Comparison of ENCODE assay signal across 1 cellular context in the genomic region with DNA sequence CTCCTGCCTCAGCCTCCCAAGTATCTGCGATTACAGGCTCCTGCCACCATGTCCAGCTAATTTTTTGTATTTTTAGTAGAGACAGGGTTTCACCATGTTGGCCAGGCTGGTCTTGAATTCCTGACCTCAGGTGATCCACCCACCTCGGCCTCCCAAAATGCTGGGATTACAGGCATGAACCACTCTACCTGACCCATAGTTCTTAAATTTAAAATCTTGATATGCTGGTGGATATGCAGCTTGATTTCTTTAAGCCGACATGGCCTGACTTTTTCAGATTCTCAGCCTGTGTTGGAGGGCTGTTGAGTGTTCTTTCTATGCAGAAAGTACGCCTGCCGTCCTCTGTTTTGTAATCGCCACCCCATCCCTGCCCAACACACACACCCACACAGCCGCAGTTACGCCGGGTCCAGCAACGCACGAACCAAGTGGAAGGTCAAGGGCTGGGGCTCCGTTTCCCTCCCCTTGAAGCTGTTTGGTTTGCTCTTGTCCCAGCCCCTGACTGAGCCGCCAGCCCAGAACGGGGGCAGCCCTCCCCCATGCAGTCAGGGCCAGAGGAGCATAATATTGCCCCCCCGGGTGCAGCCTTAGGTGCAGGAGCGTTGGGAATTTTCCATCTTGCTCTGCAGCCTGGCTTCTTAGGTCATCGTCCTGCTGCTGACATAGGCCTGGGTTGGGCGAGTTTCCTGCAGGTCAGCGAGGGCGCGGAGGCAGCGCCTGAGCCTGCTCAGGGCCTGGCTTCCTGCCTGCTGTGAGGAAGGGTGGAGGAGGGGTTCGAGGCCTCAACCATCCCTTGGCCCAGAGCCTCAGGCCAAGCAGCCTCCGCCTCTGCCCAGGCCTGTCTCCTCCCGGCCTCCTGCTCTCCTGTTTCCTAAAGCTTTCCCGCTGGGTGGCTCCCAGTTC.
A peak's percentile ranks its signal among the peaks of the same experiment; 100 is the strongest.
TF ChIP-seq lines count a peak whose summit lies in the region.

No MANE protein-coding gene starts in this region.

TF ChIP-seq in HepG2, 621 proteins besides CTCF, POLR2A, EP300 and RAD21 (continued from another document and continues in another):
- TF ChIP-seq ZNF597 (CRISPR knock-in tag; IDR thresholded peaks at IDR 0.05) (no peak; the same call in 1 of the 2 replicates), BRD4 (CRISPR knock-in tag; IDR thresholded peaks at IDR 0.05) (peak; percentile 98), LBX2 (CRISPR knock-in tag; IDR thresholded peaks at IDR 0.05; ENCODE audit: borderline replicate concordance) (peak; percentile 94), NR3C1 (CRISPR knock-in tag; IDR thresholded peaks at IDR 0.05) (no peak), HOXA5 (CRISPR knock-in tag; IDR thresholded peaks at IDR 0.05) (peak; percentile 99), PLSCR1 (CRISPR knock-in tag; IDR thresholded peaks at IDR 0.05; ENCODE audit: borderline replicate concordance) (no peak), ZMYM2 (CRISPR knock-in tag; IDR thresholded peaks at IDR 0.05) (no peak), POGK (CRISPR knock-in tag; conservative IDR thresholded peaks at IDR 0.05) (no peak), BORCS8-MEF2B (CRISPR knock-in tag; IDR thresholded peaks at IDR 0.05) (peak; percentile 99), ATF1 (CRISPR knock-in tag; IDR thresholded peaks at IDR 0.05) (no peak), ONECUT2 (CRISPR knock-in tag; IDR thresholded peaks at IDR 0.05) (peak; percentile 72), ZXDC (CRISPR knock-in tag; IDR thresholded peaks at IDR 0.05) (no peak), CENPT (CRISPR knock-in tag; IDR thresholded peaks at IDR 0.05; ENCODE audit: low read depth) (no peak), SRF (IDR thresholded peaks at IDR 0.05; ENCODE audit: low read depth, low read length) (no peak), ZNF530 (CRISPR knock-in tag; IDR thresholded peaks at IDR 0.05; ENCODE audit: low read depth) (no peak), ZFP90 (CRISPR knock-in tag; IDR thresholded peaks at IDR 0.05; ENCODE audit: borderline replicate concordance) (peak; percentile 99), SIX1 (CRISPR knock-in tag; IDR thresholded peaks at IDR 0.05; ENCODE audit: borderline replicate concordance) (peak; percentile 90), ZKSCAN8 (CRISPR knock-in tag; IDR thresholded peaks at IDR 0.05; ENCODE audit: borderline replicate concordance) (peak; percentile 97), ZNF644 (CRISPR knock-in tag; IDR thresholded peaks at IDR 0.05; ENCODE audit: low read depth) (peak; percentile 97), GPN1 (CRISPR knock-in tag; IDR thresholded peaks at IDR 0.05; ENCODE audit: borderline replicate concordance) (no peak; the same call in 1 of the 2 replicates), ZFP41 (CRISPR knock-in tag; IDR thresholded peaks at IDR 0.05; ENCODE audit: borderline replicate concordance) (peak; percentile 72; the same call in 1 of the 2 replicates), ZNF710 (CRISPR knock-in tag; IDR thresholded peaks at IDR 0.05; ENCODE audit: borderline replicate concordance) (peak; percentile 93; the same call in 1 of the 2 replicates), ZNF138 (CRISPR knock-in tag; IDR thresholded peaks at IDR 0.05; ENCODE audit: low read depth) (no peak), GZF1 (CRISPR knock-in tag; IDR thresholded peaks at IDR 0.05) (peak; percentile 94), TBP (CRISPR knock-in tag; IDR thresholded peaks at IDR 0.05) (peak; percentile 32; the same call in 1 of the 2 replicates), ZBTB1 (CRISPR knock-in tag; IDR thresholded peaks at IDR 0.05; ENCODE audit: borderline replicate concordance) (no peak), FOXK2 (IDR thresholded peaks at IDR 0.05) (peak; percentile 87; the same call in 1 of the 2 replicates), HBP1 (CRISPR knock-in tag; IDR thresholded peaks at IDR 0.05; ENCODE audit: low read depth) (peak; percentile 97; the same call in 1 of the 2 replicates), ZNF788 (CRISPR knock-in tag; IDR thresholded peaks at IDR 0.05; ENCODE audit: borderline replicate concordance) (no peak), E2F2 (CRISPR knock-in tag; IDR thresholded peaks at IDR 0.05; ENCODE audit: borderline replicate concordance) (peak; percentile 91; the same call in 1 of the 2 replicates), ZBTB3 (CRISPR knock-in tag; IDR thresholded peaks at IDR 0.05; ENCODE audit: borderline replicate concordance, low read depth) (peak; percentile 98), ZNF768 (CRISPR knock-in tag; IDR thresholded peaks at IDR 0.05) (peak; percentile 91), ZNF784 (CRISPR knock-in tag; IDR thresholded peaks at IDR 0.05; ENCODE audit: borderline replicate concordance) (no peak), ZNF382 (CRISPR knock-in tag; IDR thresholded peaks at IDR 0.05; ENCODE audit: borderline replicate concordance) (no peak)
- TF ChIP-seq, protein P1, sequence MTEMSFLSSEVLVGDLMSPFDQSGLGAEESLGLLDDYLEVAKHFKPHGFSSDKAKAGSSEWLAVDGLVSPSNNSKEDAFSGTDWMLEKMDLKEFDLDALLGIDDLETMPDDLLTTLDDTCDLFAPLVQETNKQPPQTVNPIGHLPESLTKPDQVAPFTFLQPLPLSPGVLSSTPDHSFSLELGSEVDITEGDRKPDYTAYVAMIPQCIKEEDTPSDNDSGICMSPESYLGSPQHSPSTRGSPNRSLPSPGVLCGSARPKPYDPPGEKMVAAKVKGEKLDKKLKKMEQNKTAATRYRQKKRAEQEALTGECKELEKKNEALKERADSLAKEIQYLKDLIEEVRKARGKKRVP (CRISPR knock-in tag; IDR thresholded peaks at IDR 0.05) = no peak
- TF ChIP-seq, protein P2, sequence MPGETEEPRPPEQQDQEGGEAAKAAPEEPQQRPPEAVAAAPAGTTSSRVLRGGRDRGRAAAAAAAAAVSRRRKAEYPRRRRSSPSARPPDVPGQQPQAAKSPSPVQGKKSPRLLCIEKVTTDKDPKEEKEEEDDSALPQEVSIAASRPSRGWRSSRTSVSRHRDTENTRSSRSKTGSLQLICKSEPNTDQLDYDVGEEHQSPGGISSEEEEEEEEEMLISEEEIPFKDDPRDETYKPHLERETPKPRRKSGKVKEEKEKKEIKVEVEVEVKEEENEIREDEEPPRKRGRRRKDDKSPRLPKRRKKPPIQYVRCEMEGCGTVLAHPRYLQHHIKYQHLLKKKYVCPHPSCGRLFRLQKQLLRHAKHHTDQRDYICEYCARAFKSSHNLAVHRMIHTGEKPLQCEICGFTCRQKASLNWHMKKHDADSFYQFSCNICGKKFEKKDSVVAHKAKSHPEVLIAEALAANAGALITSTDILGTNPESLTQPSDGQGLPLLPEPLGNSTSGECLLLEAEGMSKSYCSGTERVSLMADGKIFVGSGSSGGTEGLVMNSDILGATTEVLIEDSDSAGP (CRISPR knock-in tag; IDR thresholded peaks at IDR 0.05; ENCODE audit: borderline replicate concordance) = no peak
- TF ChIP-seq, protein P3, sequence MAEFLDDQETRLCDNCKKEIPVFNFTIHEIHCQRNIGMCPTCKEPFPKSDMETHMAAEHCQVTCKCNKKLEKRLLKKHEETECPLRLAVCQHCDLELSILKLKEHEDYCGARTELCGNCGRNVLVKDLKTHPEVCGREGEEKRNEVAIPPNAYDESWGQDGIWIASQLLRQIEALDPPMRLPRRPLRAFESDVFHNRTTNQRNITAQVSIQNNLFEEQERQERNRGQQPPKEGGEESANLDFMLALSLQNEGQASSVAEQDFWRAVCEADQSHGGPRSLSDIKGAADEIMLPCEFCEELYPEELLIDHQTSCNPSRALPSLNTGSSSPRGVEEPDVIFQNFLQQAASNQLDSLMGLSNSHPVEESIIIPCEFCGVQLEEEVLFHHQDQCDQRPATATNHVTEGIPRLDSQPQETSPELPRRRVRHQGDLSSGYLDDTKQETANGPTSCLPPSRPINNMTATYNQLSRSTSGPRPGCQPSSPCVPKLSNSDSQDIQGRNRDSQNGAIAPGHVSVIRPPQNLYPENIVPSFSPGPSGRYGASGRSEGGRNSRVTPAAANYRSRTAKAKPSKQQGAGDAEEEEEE (CRISPR knock-in tag; IDR thresholded peaks at IDR 0.05; ENCODE audit: borderline replicate concordance) = peak; percentile 99
